ENCODE assay signal across 8 cellular contexts in the genomic region with DNA sequence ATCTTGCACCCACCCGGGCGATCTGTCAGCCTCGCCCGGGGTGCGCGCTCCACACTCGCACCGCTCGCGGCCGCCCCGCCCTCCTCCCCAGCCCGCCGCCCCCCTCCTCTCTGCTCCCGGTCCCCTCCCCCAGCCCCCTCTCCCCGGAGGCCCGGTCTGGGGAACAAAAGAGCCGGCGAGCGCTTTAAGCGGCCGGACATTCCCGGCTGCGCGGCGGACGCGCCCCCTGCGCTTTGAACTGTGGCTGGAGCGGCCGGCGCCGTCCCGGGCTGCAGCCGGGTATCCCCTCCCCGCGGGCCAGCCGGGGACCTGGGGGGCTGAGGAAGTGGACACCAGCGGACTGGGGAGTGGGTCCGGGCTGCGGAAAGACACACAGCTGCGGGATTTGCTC. TPM values are rescaled to one million over a fixed set of nuclear protein-coding genes. Genes with fewer than 3 reads are reported as not detected.
DNase-seq lines count a peak whose midpoint lies in the region; ATAC-seq and TF ChIP-seq lines count a peak whose summit lies in the region.

A gene (minus strand): TSS at position 27 of the 391 bp plus-strand sequence. CDS start 214 bp downstream, outside the sequence.

- H3K4me2 ChIP-seq in KMS-11 = peak within 1 kb of the TSS; percentile 63

- no peak within 1 kb of the TSS for H3K4me3 ChIP-seq in KMS-11 (IDR thresholded peaks at IDR 0.05; ENCODE audit: insufficient read depth, low read depth, low read length)

- H3K4me3 Mint-ChIP-seq in effector memory CD8-positive, alpha-beta T cell = peak within 1 kb of the TSS; percentile 77 to 78
- H3K4me3 Mint-ChIP-seq in naive B cell = peak within 1 kb of the TSS; percentile 74 to 89 (median 85)

- no peak for TF ChIP-seq CTCF in KMS-11 (conservative IDR thresholded peaks at IDR 0.05; ENCODE audit: low read depth, low read length)

- peaks cover 62 to 74% of the 10 kb centered on the region in 2 donors for H3K27me3 Mint-ChIP-seq in effector memory CD8-positive, alpha-beta T cell
- H3K27me3 Mint-ChIP-seq in naive B cell = peaks cover 61 to 89% (median 81%) of the 10 kb centered on the region in 3 donors

- no peaks in the 10 kb centered on the region for H3K4me1 ChIP-seq in KMS-11 (ENCODE audit: low read depth, poor library complexity, severe bottlenecking)

- no peaks in the 10 kb centered on the region for H3K36me3 Mint-ChIP-seq in effector memory CD8-positive, alpha-beta T cell (ENCODE audit: insufficient read depth)
- no peaks in the 10 kb centered on the region for H3K36me3 Mint-ChIP-seq in naive B cell

- peak within 1 kb of the TSS; percentile 66; the same call in 1 of the 2 replicates for H2AFZ ChIP-seq in KMS-11 (ENCODE audit: low read depth)

- H3K9ac ChIP-seq in KMS-11 = no peak within 1 kb of the TSS

- no peak within 1 kb of the TSS for H3K27ac ChIP-seq in KMS-11

- H3K27me3 ChIP-seq in KMS-11 (ENCODE audit: insufficient read depth, low read depth) = peaks cover 41% of the 10 kb centered on the region

- H3K9me3 Mint-ChIP-seq in effector memory CD8-positive, alpha-beta T cell = no peaks in the 10 kb centered on the region
- H3K9me3 Mint-ChIP-seq in naive B cell = no peaks in the 10 kb centered on the region

- H3K36me3 ChIP-seq in KMS-11 (ENCODE audit: insufficient read depth) = no peaks in the 10 kb centered on the region

- no peak for ATAC-seq in effector memory CD8-positive, alpha-beta T cell (replicated peaks)
- ATAC-seq in naive B cell (ENCODE audit: low read depth in 2 of 2) (peak in 1 of 2 donors; percentile 23), HG03139 (IDR thresholded peaks at IDR 0.05; ENCODE audit: unreplicated experiment) (no peak)

- DNase-seq in AG20443 (ENCODE audit: low spot score) (peak; percentile 55), naive B cell (no peak), mucosa of gallbladder (ENCODE audit: low spot score) (no peak), RKO (ENCODE audit: low spot score) (no peak), NCI-H1105 treated with DMSO at 0.1 percent for 48 hours (lab: John Stamatoyannopoulos, UW) (no peak)
- DNase-seq in effector memory CD8-positive, alpha-beta T cell = no peak

- H3K4me1 Mint-ChIP-seq in effector memory CD8-positive, alpha-beta T cell (ENCODE audit: low read depth in 2 of 2) = peaks cover 12 to 15% of the 10 kb centered on the region in 2 donors
- H3K4me1 Mint-ChIP-seq in naive B cell = peaks cover 9 to 19% (median 16%) of the 10 kb centered on the region in 3 donors

- no peaks in the 10 kb centered on the region for H3K79me2 ChIP-seq in KMS-11 (ENCODE audit: insufficient read depth, low read depth)

- no peaks in the 10 kb centered on the region for H4K20me1 ChIP-seq in KMS-11 (ENCODE audit: insufficient read depth)

- no peak within 1 kb of the TSS for H3K27ac Mint-ChIP-seq in effector memory CD8-positive, alpha-beta T cell
- H3K27ac Mint-ChIP-seq in naive B cell = no peak within 1 kb of the TSS

RNA-seq across cellular contexts. Expression of the gene that starts here (rescaled TPM):
- not detected for polyA plus RNA-seq in naive B cell (ENCODE audit: low read depth in 6 of 6)
- 0.69 TPM for total RNA-seq in mucosa of gallbladder
